Comparison of ENCODE assay signal across 2 cellular contexts in genomic region chr4:128869801-128870509, GRCh38.
TF ChIP-seq lines count a peak whose summit lies in the region.

No MANE protein-coding gene starts in this region.

TF ChIP-seq in WTC11, 78 proteins besides CTCF, POLR2A, EP300 and RAD21 (continued from another document):
- TF ChIP-seq ZNF396 (CRISPR knock-in tag; IDR thresholded peaks at IDR 0.05; ENCODE audit: borderline replicate concordance) (no peak), IRF1 (CRISPR knock-in tag; IDR thresholded peaks at IDR 0.05) (no peak), ZNF317 (CRISPR knock-in tag; IDR thresholded peaks at IDR 0.05; ENCODE audit: borderline replicate concordance, low read depth) (no peak), ETV6 (CRISPR knock-in tag; IDR thresholded peaks at IDR 0.05) (no peak), RELA (CRISPR knock-in tag; IDR thresholded peaks at IDR 0.05; ENCODE audit: borderline replicate concordance) (no peak), SMAD3 (CRISPR knock-in tag; IDR thresholded peaks at IDR 0.05; ENCODE audit: borderline replicate concordance) (no peak)

TF ChIP-seq in SK-N-SH, 30 proteins besides CTCF, POLR2A, EP300 and RAD21 (continued from another document):
- no peak for TF ChIP-seq ZBTB33 (IDR thresholded peaks at IDR 0.05; ENCODE audit: borderline replicate concordance, low read depth)
- TF ChIP-seq NFIC (IDR thresholded peaks at IDR 0.05; ENCODE audit: borderline replicate concordance) = no peak
- no peak for TF ChIP-seq ELF1 (IDR thresholded peaks at IDR 0.05)
- TF ChIP-seq PBX3 (IDR thresholded peaks at IDR 0.05) = no peak
- no peak for TF ChIP-seq EZH2phosphoT487 (IDR thresholded peaks at IDR 0.05; ENCODE audit: borderline replicate concordance, low read depth)
- TF ChIP-seq FOXJ3 (CRISPR knock-in tag; IDR thresholded peaks at IDR 0.05) = no peak
- no peak for TF ChIP-seq TAF1 (IDR thresholded peaks at IDR 0.05; ENCODE audit: borderline replicate concordance, low read depth, low read length)
- TF ChIP-seq USF1 (IDR thresholded peaks at IDR 0.05; ENCODE audit: borderline replicate concordance, low read depth) = no peak
- TF ChIP-seq NRF1 (IDR thresholded peaks at IDR 0.05; ENCODE audit: low read depth, low read length) = no peak
